8 cellular contexts compared by ENCODE assay signal in genomic region chr3:138173769-138174420, GRCh38. TPM values are rescaled to one million over a fixed set of nuclear protein-coding genes. Genes with fewer than 3 reads are reported as not detected.
A peak's percentile ranks its signal among the peaks of the same experiment; 100 is the strongest.
DNase-seq lines count a peak whose midpoint lies in the region; ATAC-seq, FAIRE-seq and TF ChIP-seq lines count a peak whose summit lies in the region.

No MANE protein-coding gene starts in this region.

- ATAC-seq in GM18498 (IDR thresholded peaks at IDR 0.05; ENCODE audit: unreplicated experiment) = peak; percentile 2
- no peak for ATAC-seq in HG03196 (IDR thresholded peaks at IDR 0.05; ENCODE audit: unreplicated experiment)
- ATAC-seq in HG03039 (IDR thresholded peaks at IDR 0.05; ENCODE audit: unreplicated experiment) = no peak
- ATAC-seq in HG03342 (IDR thresholded peaks at IDR 0.05; ENCODE audit: unreplicated experiment) = no peak

- H2BK12ac ChIP-seq in H1 (ENCODE audit: low read depth, low read length) = no peak overlapping the region

- no peak overlapping the region; the same call in 1 of the 2 replicates for H4K8ac ChIP-seq in H1 (ENCODE audit: extremely low read depth, insufficient read depth, low read length)

- H3K4ac ChIP-seq in H1 (replicated peaks; ENCODE audit: insufficient read length, low read depth, low read length) = no peak overlapping the region

- POLR2A ChIA-PET in H1 (lab: Charles Lee; ENCODE audit: partially characterized antibody) = interaction anchor here (0.6 to 5.3 kb wide), 15 partner anchors 11 to 155 kb away, joined by 3 to 56 read pairs (median 4); partner anchors contain the start of gene ARMC8

- H3K4me1 ChIP-seq in H1 (replicated peaks in 1 of 4; ENCODE audit: control insufficient read depth in 3 of 4, insufficient read depth in 4 of 4, low read length in 3 of 4) = no peaks in the 10 kb centered on the region; a peak in 1 of 7 replicates
- H3K4me1 ChIP-seq in neuron (ENCODE audit: insufficient read depth, low read length) = peaks cover 6% of the 10 kb centered on the region

- H2BK5ac ChIP-seq in H1 (ENCODE audit: low read depth, low read length) = no peak overlapping the region

- no peak for FAIRE-seq in H1 (lab: Jason Lieb, UNC)

- H3K9ac ChIP-seq in H1 (replicated peaks in 1 of 4; ENCODE audit: extremely low read depth in 1 of 4, low read depth in 3 of 4, low read length in 3 of 4) = peak overlapping the region in 3 of 4 experiments; percentile 76 to 92 (median 88); a peak in 5 of 7 replicates

- H2BK20ac ChIP-seq in H1 (ENCODE audit: low read length) = no peak overlapping the region

- peak overlapping the region; percentile 73 to 74 for H3K4me2 ChIP-seq in H1 (ENCODE audit: insufficient read depth in 1 of 2, low read depth in 2 of 2, low read length in 2 of 2)

- no peak overlapping the region for H3K23ac ChIP-seq in H1 (ENCODE audit: insufficient read length)

- no peak overlapping the region for H4K5ac ChIP-seq in H1 (ENCODE audit: insufficient read length, low read depth, low read length)

- DNase-seq in NB4 (ENCODE audit: low read depth) (no peak), H1 (ENCODE audit: low read depth in 1 of 2, low spot score in 2 of 2) (no peak), NCI-H128 (lab: John Stamatoyannopoulos, UW; ENCODE audit: unreplicated experiment) (no peak)

- TF ChIP-seq RAD21 in H1 (IDR thresholded peaks at IDR 0.05 in 1 of 2, conservative IDR thresholded peaks at IDR 0.05 in 1 of 2; ENCODE audit: low read depth in 2 of 2, low read length in 2 of 2) = no peak

- no peak overlapping the region for H2BK120ac ChIP-seq in H1 (replicated peaks; ENCODE audit: low read depth, low read length)

- 78% methylated on average over 12 of the region's 13 CpGs; no CpG with 5 or more reads in 1 of the 2 experiments for WGBS in H1 (ENCODE audit: extremely low coverage in 1 of 2, insufficient coverage in 1 of 2, insufficient read length in 1 of 2, insufficient replicate concordance in 2 of 2, low coverage in 1 of 2, low lambda C conversion rate in 2 of 2, missing lambda C conversion rate in 1 of 2), 2 experiments

- TF ChIP-seq POLR2A in NB4 (IDR thresholded peaks at IDR 0.05; ENCODE audit: extremely low read depth, insufficient read length) (no peak), H1 (IDR thresholded peaks at IDR 0.05; ENCODE audit: control extremely low read depth in 1 of 2, low read depth in 2 of 2, low read length in 2 of 2) (no peak)

- H4K91ac ChIP-seq in H1 (replicated peaks; ENCODE audit: insufficient read length, low read length) = no peak overlapping the region

- no peaks in the 10 kb centered on the region for H3K79me1 ChIP-seq in H1 (ENCODE audit: low read depth, low read length)

- H3K23me2 ChIP-seq in H1 (ENCODE audit: low read depth, low read length) = peaks cover 5% of the 10 kb centered on the region; the same call in 1 of the 2 replicates

- H3K36me3 ChIP-seq in H1 (ENCODE audit: control insufficient read depth in 2 of 4, insufficient read depth in 4 of 4, low read length in 3 of 4) (peaks cover 2 to 32% (median 5%) of the 10 kb centered on the region in 4 experiments; a peak in 6 of 8 replicates), neuron (ENCODE audit: insufficient read depth, low read length) (peaks cover 34% of the 10 kb centered on the region)

- no peaks in the 10 kb centered on the region for H4K20me1 ChIP-seq in H1 (replicated peaks in 1 of 2; ENCODE audit: control insufficient read depth in 1 of 2, insufficient read depth in 2 of 2, low read length in 2 of 2)

- H3K56ac ChIP-seq in H1 (replicated peaks; ENCODE audit: insufficient read length, low read depth, low read length) = no peak overlapping the region

- H3K27me3 ChIP-seq in H1 (replicated peaks in 1 of 4; ENCODE audit: control insufficient read depth in 3 of 4, extremely low read depth in 1 of 4, insufficient read depth in 3 of 4, low read length in 3 of 4) (no peaks in the 10 kb centered on the region), neuron (ENCODE audit: insufficient read depth, low read length) (no peaks in the 10 kb centered on the region)

- CTCF ChIA-PET in H1 (lab: Charles Lee; ENCODE audit: partially characterized antibody) = interaction anchor here (0.8 to 1.5 kb wide), 6 partner anchors 21 to 749 kb away, joined by 3 to 4 read pairs (median 3); partner anchors contain the start of gene DZIP1L

- no peak overlapping the region for H3K14ac ChIP-seq in H1 (ENCODE audit: insufficient read length)

- no peak overlapping the region for H3K27ac ChIP-seq in H1 (ENCODE audit: low read depth, low read length)

- TF ChIP-seq CTCF in NB4 (IDR thresholded peaks at IDR 0.05; ENCODE audit: low read depth, low read length) (no peak), H1 (IDR thresholded peaks at IDR 0.05; ENCODE audit: control extremely low read depth in 1 of 3, insufficient read depth in 1 of 3, low read depth in 1 of 3, low read length in 3 of 3) (no peak)

- H3K18ac ChIP-seq in H1 (ENCODE audit: extremely low read depth, low read length) = no peak overlapping the region

- H2AK5ac ChIP-seq in H1 (ENCODE audit: low read depth, low read length) = no peak overlapping the region

- peaks cover 0 to 20% of the 10 kb centered on the region in 2 experiments; a peak in 2 of 4 replicates for H3K79me2 ChIP-seq in H1 (ENCODE audit: control insufficient read depth in 1 of 2, insufficient read depth in 2 of 2, low read length in 2 of 2)

- no peak for TF ChIP-seq EP300 in H1 (IDR thresholded peaks at IDR 0.05; ENCODE audit: borderline replicate concordance in 1 of 2, low read depth in 2 of 2, low read length in 2 of 2)

- H3K4me3 ChIP-seq in NB4 (ENCODE audit: low read depth, low read length) (peak overlapping the region; percentile 99), H1 (ENCODE audit: extremely low read depth in 1 of 4, insufficient read depth in 2 of 4, low read depth in 3 of 4, low read length in 4 of 4) (peak overlapping the region; percentile 82 to 93 (median 86)), neuron (ENCODE audit: low read length) (peak overlapping the region; percentile 80)

- H3K9me3 ChIP-seq in H1 (ENCODE audit: insufficient read depth in 2 of 2, low read depth in 1 of 2, low read length in 1 of 2) (no peaks in the 10 kb centered on the region), neuron (ENCODE audit: low read length) (no peaks in the 10 kb centered on the region)

- no peak overlapping the region for H2BK15ac ChIP-seq in H1 (ENCODE audit: low read length)

- peak overlapping the region; percentile 37 for H2AFZ ChIP-seq in H1 (ENCODE audit: low read length)
- peak overlapping the region; percentile 67 for H2AFZ ChIP-seq in neuron (ENCODE audit: low read depth, low read length)

TF ChIP-seq in H1, 55 proteins besides CTCF, POLR2A, EP300 and RAD21 (continues in another document):
- TF ChIP-seq SP4 (IDR thresholded peaks at IDR 0.05; ENCODE audit: low read length) (no peak), TCF12 (IDR thresholded peaks at IDR 0.05; ENCODE audit: low read depth, low read length) (no peak), RBBP5 (IDR thresholded peaks at IDR 0.05; ENCODE audit: borderline replicate concordance, low read depth, low read length) (no peak), TBP (IDR thresholded peaks at IDR 0.05; ENCODE audit: low read depth, low read length) (no peak), MAFK (IDR thresholded peaks at IDR 0.05; ENCODE audit: low read depth, low read length) (no peak)
- TF ChIP-seq, protein P1, sequence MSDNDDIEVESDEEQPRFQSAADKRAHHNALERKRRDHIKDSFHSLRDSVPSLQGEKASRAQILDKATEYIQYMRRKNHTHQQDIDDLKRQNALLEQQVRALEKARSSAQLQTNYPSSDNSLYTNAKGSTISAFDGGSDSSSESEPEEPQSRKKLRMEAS (IDR thresholded peaks at IDR 0.05) = no peak

RNA-seq across cellular contexts. Expression of gene DBR1, which starts 0.8 kb away (rescaled TPM):
- total RNA-seq in H1 (2021; fragmentation: NEBNext Ultra II Directional; extraction: Animal tissue kit (Norgen Biotek cat#: 25700)) = 18.0 and 18.3 TPM in 2 replicates
- polyA plus RNA-seq in H1 (2011; rRNA removed) = 9.5 and 10.1 TPM in 2 replicates
- polyA plus RNA-seq in H1 (2011; cell fraction: cytosol; rRNA removed) = 11.7 TPM
- 4.7 TPM for polyA plus RNA-seq in H1 (2011; cell fraction: nucleus; rRNA removed)
- polyA plus RNA-seq in H1 (2012, experiment 1 of 2) = 7.7 to 11.8 TPM (median 10.6 TPM) in 4 replicates
- 3.5 TPM for polyA plus RNA-seq in H1 (2012, experiment 2 of 2)
- 9.2 TPM for polyA plus RNA-seq in H1 (2013, experiment 1 of 2)
- polyA plus RNA-seq in H1 (2013, experiment 2 of 2) = 8.5 TPM
- 5.3 and 6.1 TPM in 2 replicates for polyA minus RNA-seq in H1 (2011; rRNA and poly(A)+ RNA removed)
- polyA minus RNA-seq in H1 (2011; cell fraction: cytosol; rRNA and poly(A)+ RNA removed) = 10.8 TPM
- polyA minus RNA-seq in H1 (2011; cell fraction: nucleus; rRNA and poly(A)+ RNA removed) = 6.1 TPM

RNA-seq across cellular contexts. Expression of gene ARMC8, which starts 13.2 kb away (rescaled TPM):
- total RNA-seq in H1 (2021; fragmentation: NEBNext Ultra II Directional; extraction: Animal tissue kit (Norgen Biotek cat#: 25700)) = 43.1 and 47.3 TPM in 2 replicates
- polyA plus RNA-seq in H1 (2011; rRNA removed) = 46.5 and 58.5 TPM in 2 replicates
- 50.4 TPM for polyA plus RNA-seq in H1 (2011; cell fraction: cytosol; rRNA removed)
- 113 TPM for polyA plus RNA-seq in H1 (2011; cell fraction: nucleus; rRNA removed)
- 32.2 to 40.5 TPM (median 35.3 TPM) in 4 replicates for polyA plus RNA-seq in H1 (2012, experiment 1 of 2)
- polyA plus RNA-seq in H1 (2012, experiment 2 of 2) = 7.8 TPM
- 30.5 TPM for polyA plus RNA-seq in H1 (2013, experiment 1 of 2)
- polyA plus RNA-seq in H1 (2013, experiment 2 of 2) = 33.9 TPM
- 306 and 462 TPM in 2 replicates for polyA minus RNA-seq in H1 (2011; rRNA and poly(A)+ RNA removed)
- polyA minus RNA-seq in H1 (2011; cell fraction: cytosol; rRNA and poly(A)+ RNA removed) = 56.2 TPM
- 318 TPM for polyA minus RNA-seq in H1 (2011; cell fraction: nucleus; rRNA and poly(A)+ RNA removed)

RNA-seq across cellular contexts. Expression of gene A4GNT, which starts 41.7 kb away (rescaled TPM):
- not detected in 2 replicates for total RNA-seq in H1 (2021; fragmentation: NEBNext Ultra II Directional; extraction: Animal tissue kit (Norgen Biotek cat#: 25700))
- not detected in 2 replicates for polyA plus RNA-seq in H1 (2011; rRNA removed)
- polyA plus RNA-seq in H1 (2011; cell fraction: cytosol; rRNA removed) = not detected
- not detected for polyA plus RNA-seq in H1 (2011; cell fraction: nucleus; rRNA removed)
- not detected in 4 replicates for polyA plus RNA-seq in H1 (2012, experiment 1 of 2)
- not detected for polyA plus RNA-seq in H1 (2012, experiment 2 of 2)
- not detected for polyA plus RNA-seq in H1 (2013, experiment 1 of 2)
- polyA plus RNA-seq in H1 (2013, experiment 2 of 2) = not detected
- polyA minus RNA-seq in H1 (2011; rRNA and poly(A)+ RNA removed) = not detected in 2 replicates
- polyA minus RNA-seq in H1 (2011; cell fraction: cytosol; rRNA and poly(A)+ RNA removed) = not detected
- polyA minus RNA-seq in H1 (2011; cell fraction: nucleus; rRNA and poly(A)+ RNA removed) = not detected

RNA-seq across cellular contexts. Expression of gene DZIP1L, which starts 58.5 kb away (rescaled TPM):
- 6.9 and 8.3 TPM in 2 replicates for total RNA-seq in H1 (2021; fragmentation: NEBNext Ultra II Directional; extraction: Animal tissue kit (Norgen Biotek cat#: 25700))
- 6.5 and 9.0 TPM in 2 replicates for polyA plus RNA-seq in H1 (2011; rRNA removed)
- polyA plus RNA-seq in H1 (2011; cell fraction: cytosol; rRNA removed) = 8.3 TPM
- polyA plus RNA-seq in H1 (2011; cell fraction: nucleus; rRNA removed) = 34.7 TPM
- 5.7 to 6.5 TPM (median 6.2 TPM) in 4 replicates for polyA plus RNA-seq in H1 (2012, experiment 1 of 2)
- polyA plus RNA-seq in H1 (2012, experiment 2 of 2) = 2.5 TPM
- polyA plus RNA-seq in H1 (2013, experiment 1 of 2) = 5.4 TPM
- 3.9 TPM for polyA plus RNA-seq in H1 (2013, experiment 2 of 2)
- 10.0 and 17.4 TPM in 2 replicates for polyA minus RNA-seq in H1 (2011; rRNA and poly(A)+ RNA removed)
- 11.2 TPM for polyA minus RNA-seq in H1 (2011; cell fraction: cytosol; rRNA and poly(A)+ RNA removed)
- polyA minus RNA-seq in H1 (2011; cell fraction: nucleus; rRNA and poly(A)+ RNA removed) = 40.5 TPM
